In genomic region chr4:112876316-112876715, GRCh38 we compare ENCODE assay signal across 36 cellular contexts.
"Had no signal": no experiment of that assay in that cellular context is flagged by ENCODE, and none has a peak within 500 bp of the region (broad histone marks: within the 10 kb centered on the region; RNA-seq: fewer than 3 reads in every experiment).

No MANE protein-coding gene starts in this region.

- H3K4me3 ChIP-seq: ascending aorta, cardiac muscle cell had no signal

- H3K4me3 Mint-ChIP-seq: activated CD4-positive, alpha-beta memory T cell treated with anti-CD3 and anti-CD28 coated beads, Interleukin-2, amount 10 ng/mL, durations not matched to agents 7 days and 5 days; activated CD4-positive, alpha-beta T cell treated with anti-CD3 and anti-CD28 coated beads, Interleukin-2, amount 10 ng/mL, durations not matched to agents 7 days and 5 days; activated CD8-positive, alpha-beta memory T cell treated with anti-CD3 and anti-CD28 coated beads, Interleukin-2, amount 10 ng/mL, durations not matched to agents 7 days and 5 days; activated CD8-positive, alpha-beta T cell treated with anti-CD3 and anti-CD28 coated beads, Interleukin-2, amount 10 ng/mL, durations not matched to agents 7 days and 5 days; activated naive CD4-positive, alpha-beta T cell treated with anti-CD3 and anti-CD28 coated beads, Interleukin-2, amount 10 ng/mL, durations not matched to agents 7 days and 5 days; activated naive CD4-positive, alpha-beta T cell treated with anti-CD3 and anti-CD28 coated beads, Interleukin-2, amount 50 U/mL, for 24 hours; activated naive CD8-positive, alpha-beta T cell; activated naive CD8-positive, alpha-beta T cell treated with anti-CD3 and anti-CD28 coated beads, Interleukin-2, amount 10 ng/mL, durations not matched to agents 7 days and 5 days; activated naive CD8-positive, alpha-beta T cell treated with anti-CD3 and anti-CD28 coated beads, Interleukin-2, amount 50 U/mL, for 24 hours; activated T-cell treated with anti-CD3 and anti-CD28 coated beads, Interleukin-2, amount 50 U/mL, for 24 hours; brain; central memory CD8-positive, alpha-beta T cell; T-helper 1 cell treated with Interleukin-12 subunit alpha and Interleukin-12 subunit beta and Interleukin-4 antibody, amounts not matched to agents 30 μg/mL and 1 μg/mL, for 36 hours; T-helper 2 cell treated with Interferon-gamma antibody and Interleukin-4, amounts not matched to agents 5 μg/mL and 100 μg/mL, for 36 hours had no signal

- DNase-seq: activated CD4-positive, alpha-beta memory T cell treated with anti-CD3 and anti-CD28 coated beads, Interleukin-2, amount 10 ng/mL, durations not matched to agents 7 days and 5 days; activated CD4-positive, alpha-beta T cell treated with anti-CD3 and anti-CD28 coated beads for 48 hours; activated CD4-positive, alpha-beta T cell treated with anti-CD3 and anti-CD28 coated beads, Interleukin-2, amount 10 ng/mL, durations not matched to agents 7 days and 5 days; activated CD4-positive, alpha-beta T cell treated with anti-CD3 and anti-CD28 coated beads, Interleukin-2, amount 50 U/mL, for 48 hours; activated CD4-positive, CD25-positive, alpha-beta regulatory T cell treated with anti-CD3 and anti-CD28 coated beads, Interleukin-2, amount 50 U/mL, for 72 hours; activated CD8-positive, alpha-beta memory T cell treated with anti-CD3 and anti-CD28 coated beads for 24 hours; activated CD8-positive, alpha-beta memory T cell treated with anti-CD3 and anti-CD28 coated beads, Interleukin-2, amount 10 ng/mL, durations not matched to agents 7 days and 5 days; activated CD8-positive, alpha-beta memory T cell treated with anti-CD3 and anti-CD28 coated beads, Interleukin-2, amount 50 U/mL, for 48 hours; activated CD8-positive, alpha-beta T cell treated with anti-CD3 and anti-CD28 coated beads, Interleukin-2, amount 10 ng/mL, durations not matched to agents 7 days and 5 days; activated effector memory CD4-positive, alpha-beta T cell treated with Interleukin-2 at 50 U/mL for 16 hours; activated gamma-delta T cell; activated naive CD4-positive, alpha-beta T cell treated with anti-CD3 and anti-CD28 coated beads, Interleukin-2, amount 10 ng/mL, durations not matched to agents 7 days and 5 days; activated naive CD4-positive, alpha-beta T cell treated with Interleukin-2 at 50 U/mL for 16 hours; activated naive CD8-positive, alpha-beta T cell treated with anti-CD3 and anti-CD28 coated beads, Interleukin-2, amount 10 ng/mL, durations not matched to agents 7 days and 5 days; activated naive CD8-positive, alpha-beta T cell treated with anti-CD3 and anti-CD28 coated beads, Interleukin-2, amount 50 U/mL, for 24 hours; activated T-cell treated with anti-CD3 and anti-CD28 coated beads, Interleukin-2, amount 50 U/mL, for 24 hours; activated T-cell treated with anti-CD3 and anti-CD28 coated beads, Interleukin-2, amount 50 U/mL, for 48 hours; amygdala; anterior cingulate cortex; caudate nucleus; cerebellar nuclear complex; T-helper 1 cell; T-helper 2 cell; T-helper 9 cell had no signal

- H3K4me1 ChIP-seq: ascending aorta had no signal

- FAIRE-seq: bronchial epithelial cell, TTC549 had no signal

- H3K4me1 Mint-ChIP-seq: activated CD4-positive, alpha-beta memory T cell treated with anti-CD3 and anti-CD28 coated beads, Interleukin-2, amount 10 ng/mL, durations not matched to agents 7 days and 5 days; activated CD4-positive, alpha-beta T cell treated with anti-CD3 and anti-CD28 coated beads, Interleukin-2, amount 10 ng/mL, durations not matched to agents 7 days and 5 days; activated CD8-positive, alpha-beta memory T cell treated with anti-CD3 and anti-CD28 coated beads, Interleukin-2, amount 10 ng/mL, durations not matched to agents 7 days and 5 days; activated naive CD4-positive, alpha-beta T cell treated with anti-CD3 and anti-CD28 coated beads, Interleukin-2, amount 10 ng/mL, durations not matched to agents 7 days and 5 days; activated naive CD4-positive, alpha-beta T cell treated with anti-CD3 and anti-CD28 coated beads, Interleukin-2, amount 50 U/mL, for 24 hours; activated naive CD8-positive, alpha-beta T cell treated with anti-CD3 and anti-CD28 coated beads, Interleukin-2, amount 10 ng/mL, durations not matched to agents 7 days and 5 days; activated naive CD8-positive, alpha-beta T cell treated with anti-CD3 and anti-CD28 coated beads, Interleukin-2, amount 50 U/mL, for 24 hours; central memory CD8-positive, alpha-beta T cell had no signal

- H3K27me3 Mint-ChIP-seq: activated naive CD4-positive, alpha-beta T cell treated with anti-CD3 and anti-CD28 coated beads, Interleukin-2, amount 10 ng/mL, durations not matched to agents 7 days and 5 days; brain had no signal

- H3K9me3 ChIP-seq: ascending aorta had no signal

- H3K9me3 Mint-ChIP-seq: activated CD4-positive, alpha-beta memory T cell treated with anti-CD3 and anti-CD28 coated beads, Interleukin-2, amount 10 ng/mL, durations not matched to agents 7 days and 5 days; activated CD4-positive, alpha-beta T cell treated with anti-CD3 and anti-CD28 coated beads, Interleukin-2, amount 10 ng/mL, durations not matched to agents 7 days and 5 days; activated naive CD4-positive, alpha-beta T cell treated with anti-CD3 and anti-CD28 coated beads, Interleukin-2, amount 10 ng/mL, durations not matched to agents 7 days and 5 days; activated naive CD4-positive, alpha-beta T cell treated with anti-CD3 and anti-CD28 coated beads, Interleukin-2, amount 50 U/mL, for 24 hours; activated naive CD8-positive, alpha-beta T cell treated with anti-CD3 and anti-CD28 coated beads, Interleukin-2, amount 10 ng/mL, durations not matched to agents 7 days and 5 days; activated naive CD8-positive, alpha-beta T cell treated with anti-CD3 and anti-CD28 coated beads, Interleukin-2, amount 50 U/mL, for 24 hours; activated T-cell treated with anti-CD3 and anti-CD28 coated beads, Interleukin-2, amount 50 U/mL, for 24 hours; activated T-helper 2 cell treated with anti-CD3 and anti-CD28 coated beads, Interferon-gamma antibody, Interleukin-2, Interleukin-4, amounts not matched to agents 10 μg/mL and 5 μg/mL and 100 μg/mL, durations not matched to agents 14 hours and 24 hours and 36 hours; central memory CD8-positive, alpha-beta T cell; T-helper 1 cell treated with Interleukin-12 subunit alpha and Interleukin-12 subunit beta and Interleukin-4 antibody, amounts not matched to agents 30 μg/mL and 1 μg/mL, for 36 hours; T-helper 2 cell treated with Interferon-gamma antibody and Interleukin-4, amounts not matched to agents 5 μg/mL and 100 μg/mL, for 36 hours had no signal

- H3K27ac Mint-ChIP-seq: activated CD4-positive, alpha-beta memory T cell treated with anti-CD3 and anti-CD28 coated beads, Interleukin-2, amount 10 ng/mL, durations not matched to agents 7 days and 5 days; activated CD4-positive, alpha-beta T cell treated with anti-CD3 and anti-CD28 coated beads, Interleukin-2, amount 10 ng/mL, durations not matched to agents 7 days and 5 days; activated CD8-positive, alpha-beta memory T cell treated with anti-CD3 and anti-CD28 coated beads, Interleukin-2, amount 10 ng/mL, durations not matched to agents 7 days and 5 days; activated CD8-positive, alpha-beta T cell treated with anti-CD3 and anti-CD28 coated beads, Interleukin-2, amount 10 ng/mL, durations not matched to agents 7 days and 5 days; activated naive CD4-positive, alpha-beta T cell treated with anti-CD3 and anti-CD28 coated beads, Interleukin-2, amount 10 ng/mL, durations not matched to agents 7 days and 5 days; activated naive CD4-positive, alpha-beta T cell treated with anti-CD3 and anti-CD28 coated beads, Interleukin-2, amount 50 U/mL, for 24 hours; activated naive CD8-positive, alpha-beta T cell; activated naive CD8-positive, alpha-beta T cell treated with anti-CD3 and anti-CD28 coated beads, Interleukin-2, amount 10 ng/mL, durations not matched to agents 7 days and 5 days; activated naive CD8-positive, alpha-beta T cell treated with anti-CD3 and anti-CD28 coated beads, Interleukin-2, amount 50 U/mL, for 24 hours; activated T-cell treated with anti-CD3 and anti-CD28 coated beads, Interleukin-2, amount 50 U/mL, for 24 hours; activated T-helper 2 cell treated with anti-CD3 and anti-CD28 coated beads, Interferon-gamma antibody, Interleukin-2, Interleukin-4, amounts not matched to agents 10 μg/mL and 5 μg/mL and 100 μg/mL, durations not matched to agents 14 hours and 24 hours and 36 hours; brain; T-helper 1 cell treated with Interleukin-12 subunit alpha and Interleukin-12 subunit beta and Interleukin-4 antibody, amounts not matched to agents 30 μg/mL and 1 μg/mL, for 36 hours; T-helper 2 cell treated with Interferon-gamma antibody and Interleukin-4, amounts not matched to agents 5 μg/mL and 100 μg/mL, for 36 hours had no signal

- H3K36me3 ChIP-seq: ascending aorta, cardiac muscle cell had no signal

- H3K27ac ChIP-seq: ascending aorta, cardiac muscle cell, VCaP had no signal

- ATAC-seq: activated CD8-positive, alpha-beta memory T cell treated with anti-CD3 and anti-CD28 coated beads, Interleukin-2, amount 10 ng/mL, durations not matched to agents 7 days and 5 days; activated CD8-positive, alpha-beta T cell treated with anti-CD3 and anti-CD28 coated beads, Interleukin-2, amount 10 ng/mL, durations not matched to agents 7 days and 5 days; activated naive CD8-positive, alpha-beta T cell treated with anti-CD3 and anti-CD28 coated beads, Interleukin-2, amount 50 U/mL, for 24 hours had no signal

- H3K27me3 ChIP-seq: ascending aorta, cardiac muscle cell had no signal

- H3K36me3 Mint-ChIP-seq: activated CD8-positive, alpha-beta memory T cell treated with anti-CD3 and anti-CD28 coated beads, Interleukin-2, amount 10 ng/mL, durations not matched to agents 7 days and 5 days; activated naive CD4-positive, alpha-beta T cell treated with anti-CD3 and anti-CD28 coated beads, Interleukin-2, amount 10 ng/mL, durations not matched to agents 7 days and 5 days; activated naive CD4-positive, alpha-beta T cell treated with anti-CD3 and anti-CD28 coated beads, Interleukin-2, amount 50 U/mL, for 24 hours; activated naive CD8-positive, alpha-beta T cell; activated naive CD8-positive, alpha-beta T cell treated with anti-CD3 and anti-CD28 coated beads, Interleukin-2, amount 10 ng/mL, durations not matched to agents 7 days and 5 days had no signal
